In the genomic region with DNA sequence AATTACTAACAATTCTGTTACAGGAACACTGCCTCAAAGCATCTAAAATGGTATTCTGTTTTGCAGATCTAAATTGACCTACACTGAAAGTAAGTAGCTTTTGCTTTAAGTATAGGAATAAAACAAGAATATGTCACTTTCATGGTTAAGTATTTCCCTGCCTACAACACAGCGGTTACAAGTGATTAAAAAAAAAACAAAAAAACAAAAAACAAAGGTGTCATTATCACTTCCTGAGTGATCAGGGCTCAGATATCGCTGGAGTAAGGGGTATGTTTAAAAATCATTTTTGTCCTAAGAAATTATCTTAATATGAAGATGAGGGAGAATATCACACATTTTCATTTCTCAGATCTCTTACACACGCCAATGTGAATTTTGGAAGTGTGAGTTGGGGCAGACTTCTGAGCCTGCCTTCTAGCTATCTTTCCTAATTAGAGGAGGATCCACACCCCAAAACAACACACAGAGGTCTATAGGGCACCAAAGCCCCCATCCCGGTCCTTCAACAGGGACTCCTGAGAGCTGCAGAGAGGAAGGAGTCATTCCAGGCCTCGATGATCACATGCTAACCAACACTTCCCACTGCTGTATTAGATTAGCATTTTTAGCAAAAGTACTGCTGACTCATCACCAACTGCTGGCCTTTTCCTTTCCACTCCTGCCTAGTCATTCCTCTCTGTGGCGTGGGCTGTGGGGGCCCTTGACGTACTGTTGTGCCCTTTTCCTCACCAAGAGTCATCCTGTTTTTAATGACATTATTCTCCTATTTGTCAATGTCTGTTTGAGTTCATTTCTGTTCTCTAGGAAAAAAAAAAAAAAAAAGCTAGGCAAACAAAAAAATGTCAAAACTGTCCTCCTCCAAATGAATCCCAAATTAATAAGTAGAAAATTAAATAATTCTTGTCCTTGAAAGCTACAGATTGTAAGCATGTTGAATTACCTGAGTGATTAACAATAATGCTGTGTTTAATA, we compare ENCODE assay signal across 8 cellular contexts. TPM values are rescaled to one million over a fixed set of nuclear protein-coding genes. Genes with fewer than 3 reads are reported as not detected.
DNase-seq lines count a peak whose midpoint lies in the region; ATAC-seq, FAIRE-seq and TF ChIP-seq lines count a peak whose summit lies in the region.

No MANE protein-coding gene starts in this region.

- FAIRE-seq in pancreas (lab: Jason Lieb, UNC), result no peak

- no peak overlapping the region for H3K27ac Mint-ChIP-seq in CD4-positive, alpha-beta T cell

- DNase-seq in Ammon's horn (ENCODE audit: low spot score) (peak; percentile 91), fibroblast of the aortic adventitia (ENCODE audit: low read depth) (peak; percentile 97), pancreas (peak in 1 of 6 donors; percentile 50), aorta (peak; percentile 81 to 83)
- DNase-seq in activated CD8-positive, alpha-beta memory T cell treated with anti-CD3 and anti-CD28 coated beads, Interleukin-2, amount 50 U/mL, for 24 hours (ENCODE audit: extremely low read depth), result peak; percentile 38
- no peak for DNase-seq in CD4-positive, alpha-beta T cell

- ATAC-seq in GM19438 (IDR thresholded peaks at IDR 0.05; ENCODE audit: low read depth, unreplicated experiment), result peak; percentile 68
- peak; percentile 87 for ATAC-seq in HG03575 (IDR thresholded peaks at IDR 0.05; ENCODE audit: extremely low read depth, insufficient number of reproducible peaks, low FRiP score, unreplicated experiment)
- ATAC-seq in pancreas, result peak in 3 of 4 donors; percentile 75 to 92 (median 87)
- ATAC-seq in aorta (ENCODE audit: low FRiP score), result peak; percentile 78
- no peak for ATAC-seq in CD4-positive, alpha-beta T cell (ENCODE audit: poor library complexity)

- H3K27me3 ChIP-seq in pancreas (no peaks in the 10 kb centered on the region), aorta (ENCODE audit: control insufficient read depth in 1 of 2, insufficient read depth in 2 of 2, low read length in 1 of 2) (no peaks in the 10 kb centered on the region)
- no peaks in the 10 kb centered on the region for H3K27me3 ChIP-seq in CD4-positive, alpha-beta T cell (ENCODE audit: control insufficient read depth, insufficient read depth, low read length)

- H3K4me1 ChIP-seq in pancreas (no peaks in the 10 kb centered on the region), aorta (ENCODE audit: control insufficient read depth in 1 of 2, insufficient read depth in 2 of 2, low read length in 2 of 2) (no peaks in the 10 kb centered on the region)

- no peaks in the 10 kb centered on the region for H3K36me3 Mint-ChIP-seq in CD4-positive, alpha-beta T cell (ENCODE audit: low read depth)

- POLR2A ChIA-PET in CD4-positive, alpha-beta T cell (lab: Charles Lee), result no interaction called here

- CTCF ChIA-PET in CD4-positive, alpha-beta T cell (lab: Charles Lee), result interaction anchor here (0.7 kb wide), 1 partner anchor 197 kb away, joined by 3 read pairs; no protein-coding TSS in a partner anchor

- no peaks in the 10 kb centered on the region for H3K9me3 Mint-ChIP-seq in CD4-positive, alpha-beta T cell

- H3K27ac ChIP-seq in pancreas (peak overlapping the region in 1 of 4 donors; percentile 27), aorta (ENCODE audit: low read depth in 1 of 2, low read length in 2 of 2) (no peak overlapping the region)
- H3K27ac ChIP-seq in CD4-positive, alpha-beta T cell (ENCODE audit: low read depth, low read length), result no peak overlapping the region

- intact Hi-C loops in pancreas (cut with DNase I), result no loop called here
- intact Hi-C loops in aorta (cut with DNase I), result no loop called here
- intact Hi-C loops in CD4-positive, alpha-beta T cell (cut with DNase I, micrococcal nuclease), result no loop called here

- TF ChIP-seq CTCF in fibroblast of the aortic adventitia (IDR thresholded peaks at IDR 0.05; ENCODE audit: insufficient read depth, low read length) (no peak), pancreas (IDR thresholded peaks at IDR 0.05) (no peak)
- no peak for TF ChIP-seq CTCF in CD4-positive, alpha-beta T cell (IDR thresholded peaks at IDR 0.05)

- no peaks in the 10 kb centered on the region for H3K27me3 Mint-ChIP-seq in CD4-positive, alpha-beta T cell

- H3K4me3 ChIP-seq in fibroblast of the aortic adventitia (ENCODE audit: low read depth, low read length) (no peak overlapping the region), pancreas (no peak overlapping the region), aorta (ENCODE audit: low read length in 2 of 2) (no peak overlapping the region)

- H3K4me1 Mint-ChIP-seq in CD4-positive, alpha-beta T cell (ENCODE audit: low read depth), result peaks cover 9% of the 10 kb centered on the region

- 62 to 63% methylated on average over 7 of the region's 7 CpGs for WGBS in pancreas, 2 donors
- WGBS in aorta, 2 donors, result 45 to 49% methylated on average over 7 of the region's 7 CpGs

- H3K36me3 ChIP-seq in pancreas (no peaks in the 10 kb centered on the region), aorta (ENCODE audit: control insufficient read depth in 1 of 2, insufficient read depth in 2 of 2, low read length in 1 of 2) (no peaks in the 10 kb centered on the region)

- no peak overlapping the region for H3K4me3 Mint-ChIP-seq in CD4-positive, alpha-beta T cell

- no peaks in the 10 kb centered on the region for H3K9me3 ChIP-seq in pancreas
- H3K9me3 ChIP-seq in aorta (ENCODE audit: control insufficient read depth, low read length), result no peaks in the 10 kb centered on the region
- H3K9me3 ChIP-seq in CD4-positive, alpha-beta T cell (ENCODE audit: control insufficient read depth, low read length), result no peaks in the 10 kb centered on the region

RNA-seq across cellular contexts. Expression of gene PRTFDC1, which starts 31.2 kb away (rescaled TPM):
- 34.4 and 39.6 TPM in 2 replicates for total RNA-seq in fibroblast of the aortic adventitia (ENCODE audit: low replicate concordance)
- 1 to 10 TPM; 1.7 to 4.0 (median 2.8) TPM for total RNA-seq in pancreas
- polyA plus RNA-seq in pancreas, result 1 to 10 TPM; 2.2 to 6.1 TPM
- 1 to 10 TPM; 3.1 to 9.2 TPM for total RNA-seq in aorta
- 10 to 100 TPM; 14.4 to 15.7 TPM for polyA plus RNA-seq in aorta
- total RNA-seq in CD4-positive, alpha-beta T cell, result under 1 TPM; 0.52 to 0.67 TPM

Comparison
In these comparisons a context has a peak if more than half of its experiments do, and no peak if none do; other contexts are left out.
1. DNase-seq: peak in Ammon's horn (single experiment), activated CD8-positive, alpha-beta memory T cell treated with anti-CD3 and anti-CD28 coated beads, Interleukin-2, amount 50 U/mL, for 24 hours (single experiment), fibroblast of the aortic adventitia (single experiment) and aorta (2 of 2); none in CD4-positive, alpha-beta T cell (0 of 10).